In the genomic region with DNA sequence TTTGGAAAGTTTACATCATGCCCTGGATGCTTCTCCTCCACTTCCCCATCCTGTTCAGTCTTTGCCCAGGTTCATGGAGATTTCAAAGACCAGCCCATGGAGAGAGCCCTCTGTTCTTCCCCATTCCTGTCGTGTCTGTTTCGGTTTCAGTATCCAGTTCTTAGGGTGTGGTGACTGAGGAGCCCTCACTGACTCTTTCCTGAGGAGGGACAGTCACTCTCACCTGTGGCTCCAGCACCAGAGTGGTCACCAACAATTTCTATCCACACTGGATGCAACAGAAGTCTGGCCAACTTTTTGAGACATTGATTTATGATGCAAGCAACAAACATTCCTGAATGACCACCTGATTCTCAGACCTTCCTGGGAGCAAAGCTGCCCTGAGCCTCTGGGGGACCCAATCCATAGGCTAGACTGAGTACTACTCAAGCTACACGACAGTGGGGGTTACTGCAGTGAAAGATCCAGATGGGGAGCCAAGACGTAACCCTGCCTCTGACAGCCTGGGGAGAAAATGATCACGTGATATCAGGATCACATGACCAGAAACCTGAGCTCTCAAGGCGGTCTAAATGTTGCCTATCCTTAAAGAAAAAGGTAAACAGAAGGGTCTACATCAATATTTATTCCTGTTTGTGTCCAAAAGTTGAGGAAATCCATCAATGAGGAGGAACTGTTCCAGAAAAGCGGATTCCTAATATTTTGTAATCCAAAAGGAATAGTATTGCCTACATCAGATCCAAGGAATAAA, we compare ENCODE assay signal across 8 cellular contexts.
DNase-seq lines count a peak whose midpoint lies in the region; ATAC-seq and TF ChIP-seq lines count a peak whose summit lies in the region.

No MANE protein-coding gene starts in this region.

- H3K27me3 Mint-ChIP-seq in activated CD8-positive, alpha-beta memory T cell treated with anti-CD3 and anti-CD28 coated beads, Interleukin-2, amount 10 ng/mL, durations not matched to agents 7 days and 5 days = peaks cover 36% of the 10 kb centered on the region
- H3K27me3 Mint-ChIP-seq in nephron (ENCODE audit: low read depth) = peaks cover 55% of the 10 kb centered on the region

- no peak for TF ChIP-seq POLR2A in breast epithelium (IDR thresholded peaks at IDR 0.05)

- H3K36me3 Mint-ChIP-seq in activated CD8-positive, alpha-beta memory T cell treated with anti-CD3 and anti-CD28 coated beads, Interleukin-2, amount 10 ng/mL, durations not matched to agents 7 days and 5 days = no peaks in the 10 kb centered on the region
- no peaks in the 10 kb centered on the region for H3K36me3 Mint-ChIP-seq in nephron (ENCODE audit: low read depth)

- peak overlapping the region; percentile 60 for H3K4me3 Mint-ChIP-seq in activated CD8-positive, alpha-beta memory T cell treated with anti-CD3 and anti-CD28 coated beads, Interleukin-2, amount 10 ng/mL, durations not matched to agents 7 days and 5 days
- H3K4me3 Mint-ChIP-seq in nephron = peak overlapping the region; percentile 56 to 66 (median 63)

- no peaks in the 10 kb centered on the region for H3K4me1 ChIP-seq in breast epithelium

- CTCF ChIA-PET in activated CD8-positive, alpha-beta memory T cell treated with anti-CD3 and anti-CD28 coated beads, Interleukin-2, amount 10 ng/mL, durations not matched to agents 7 days and 5 days (lab: Charles Lee) = interaction anchor here (1.0 to 3.3 kb wide), 5 partner anchors 11 to 57 kb away, joined by 3 to 14 read pairs (median 3); no protein-coding TSS in a partner anchor

- peaks cover 12% of the 10 kb centered on the region for H3K4me1 Mint-ChIP-seq in activated CD8-positive, alpha-beta memory T cell treated with anti-CD3 and anti-CD28 coated beads, Interleukin-2, amount 10 ng/mL, durations not matched to agents 7 days and 5 days
- H3K4me1 Mint-ChIP-seq in nephron = no peaks in the 10 kb centered on the region

- intact Hi-C loops in breast epithelium (cut with DNase I; ENCODE audit: low total_unique reads) = no loop called here

- DNase-seq in activated CD8-positive, alpha-beta memory T cell treated with anti-CD3 and anti-CD28 coated beads, Interleukin-2, amount 10 ng/mL, durations not matched to agents 7 days and 5 days = no peak
- no peak for DNase-seq in activated CD8-positive, alpha-beta memory T cell treated with anti-CD3 and anti-CD28 coated beads, Interleukin-2, amount 50 U/mL, for 4 hours
- DNase-seq in NCI-H2227 treated with DMSO at 0.1 percent for 48 hours (lab: John Stamatoyannopoulos, UW) (peak; percentile 82), breast epithelium (ENCODE audit: low spot score in 2 of 2) (no peak), Kasumi-1 (lab: John Stamatoyannopoulos, UW) (no peak), G401 (ENCODE audit: low spot score) (no peak)

- peak overlapping the region in 2 of 3 donors; percentile 4 to 43 for H3K4me3 ChIP-seq in breast epithelium

- peaks cover 0 to 6% of the 10 kb centered on the region in 2 donors for H3K27me3 ChIP-seq in breast epithelium

- peak overlapping the region; percentile 73 for H3K27ac Mint-ChIP-seq in activated CD8-positive, alpha-beta memory T cell treated with anti-CD3 and anti-CD28 coated beads, Interleukin-2, amount 10 ng/mL, durations not matched to agents 7 days and 5 days
- no peak overlapping the region for H3K27ac Mint-ChIP-seq in nephron

- in situ Hi-C loops in G401 (cut with HindIII; ENCODE audit: low sequenced_read_pairs) = no loop called here

- no peaks in the 10 kb centered on the region for H3K9me3 ChIP-seq in breast epithelium

- no peaks in the 10 kb centered on the region for H3K36me3 ChIP-seq in breast epithelium

- H3K9me3 Mint-ChIP-seq in activated CD8-positive, alpha-beta memory T cell treated with anti-CD3 and anti-CD28 coated beads, Interleukin-2, amount 10 ng/mL, durations not matched to agents 7 days and 5 days (ENCODE audit: low read depth) = no peaks in the 10 kb centered on the region
- H3K9me3 Mint-ChIP-seq in nephron = no peaks in the 10 kb centered on the region

- TF ChIP-seq CTCF in breast epithelium (IDR thresholded peaks at IDR 0.05) (no peak), nephron (IDR thresholded peaks at IDR 0.05; ENCODE audit: unreplicated experiment in 3 of 3) (no peak)

- no peak overlapping the region for H3K27ac ChIP-seq in breast epithelium

- ATAC-seq in activated CD8-positive, alpha-beta memory T cell treated with anti-CD3 and anti-CD28 coated beads, Interleukin-2, amount 10 ng/mL, durations not matched to agents 7 days and 5 days = peak; percentile 61
- ATAC-seq in HG02763 (IDR thresholded peaks at IDR 0.05; ENCODE audit: unreplicated experiment) = peak; percentile 34
